Comparison of ENCODE assay signal across 8 cellular contexts in the genomic region with DNA sequence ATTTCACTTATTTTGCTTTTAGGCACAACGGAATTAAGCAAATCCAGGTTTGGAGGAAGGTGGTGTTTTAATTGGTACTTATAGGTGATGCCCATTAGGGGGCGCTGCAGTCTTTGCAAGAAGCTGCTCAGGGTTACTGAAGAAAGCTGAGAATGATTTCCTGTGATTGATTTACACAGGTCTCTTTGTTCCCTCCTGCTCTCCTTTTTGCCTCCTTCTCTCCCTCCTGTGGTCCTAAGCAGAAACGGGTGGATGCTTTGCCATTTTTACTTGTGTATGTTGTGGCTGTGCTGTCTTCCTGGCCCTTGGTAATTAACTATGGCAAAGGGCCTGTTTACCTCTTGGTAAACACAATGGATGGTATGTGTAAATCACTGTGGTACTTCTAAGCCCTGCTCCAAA.
A peak's percentile ranks its signal among the peaks of the same experiment; 100 is the strongest.
DNase-seq lines count a peak whose midpoint lies in the region; ATAC-seq, FAIRE-seq and TF ChIP-seq lines count a peak whose summit lies in the region.

No MANE protein-coding gene starts in this region.

- TF ChIP-seq RAD21 in SK-N-SH (IDR thresholded peaks at IDR 0.05; ENCODE audit: low read length) = peak; percentile 87

- no peak overlapping the region for H3K4me2 ChIP-seq in SK-N-SH

- H3K36me3 ChIP-seq in SK-N-SH (replicated peaks in 1 of 2; ENCODE audit: control insufficient read depth in 1 of 2, insufficient read depth in 2 of 2, low read length in 1 of 2) = peaks cover 19 to 63% of the 10 kb centered on the region in 2 experiments

- peak overlapping the region in 1 of 2 experiments; percentile 45; a peak in 1 of 4 replicates for H3K4me3 ChIP-seq in SK-N-SH (ENCODE audit: low read depth in 2 of 2, low read length in 1 of 2)

- peaks cover 3% of the 10 kb centered on the region for H3F3A ChIP-seq in SK-N-SH (replicated peaks; ENCODE audit: insufficient read depth)

- CTCF ChIA-PET in SK-N-SH (lab: Yijun Ruan, JAX) = interaction anchor here (0.6 to 7.6 kb wide), 67 partner anchors 9 to 915 kb away, joined by 3 to 108 read pairs (median 4); a partner anchor contains a TSS

- H2AFZ ChIP-seq in SK-N-SH (ENCODE audit: low read depth) = no peak overlapping the region

- H3K36me3 Mint-ChIP-seq in activated naive CD8-positive, alpha-beta T cell treated with anti-CD3 and anti-CD28 coated beads for 36 hours = peaks cover 3% of the 10 kb centered on the region

- H3K9ac ChIP-seq in SK-N-SH = no peak overlapping the region

- no peak for TF ChIP-seq EP300 in SK-N-SH (IDR thresholded peaks at IDR 0.05; ENCODE audit: borderline replicate concordance in 1 of 2, low read depth in 1 of 2, low read length in 1 of 2)

- no peaks in the 10 kb centered on the region for H3K27me3 Mint-ChIP-seq in activated naive CD8-positive, alpha-beta T cell treated with anti-CD3 and anti-CD28 coated beads for 36 hours

- no peaks in the 10 kb centered on the region for H3K79me2 ChIP-seq in SK-N-SH (ENCODE audit: insufficient read depth)

- no peaks in the 10 kb centered on the region for H3K9me3 Mint-ChIP-seq in activated naive CD8-positive, alpha-beta T cell treated with anti-CD3 and anti-CD28 coated beads for 36 hours

- no peak overlapping the region for H3K4me3 Mint-ChIP-seq in activated naive CD8-positive, alpha-beta T cell treated with anti-CD3 and anti-CD28 coated beads for 36 hours

- POLR2A ChIA-PET in SK-N-SH (lab: Yijun Ruan, JAX) = no interaction called here

- TF ChIP-seq CTCF in SK-N-SH (IDR thresholded peaks at IDR 0.05) = peak; percentile 88

- H4K20me1 ChIP-seq in SK-N-SH (ENCODE audit: insufficient read depth) = no peaks in the 10 kb centered on the region

- no peaks in the 10 kb centered on the region for H3K9me2 ChIP-seq in SK-N-SH

- peak; percentile 86 for ATAC-seq in Right ventricle myocardium superior (ENCODE audit: poor library complexity)
- ATAC-seq in GM18519 (IDR thresholded peaks at IDR 0.05; ENCODE audit: low FRiP score, unreplicated experiment) = no peak

- H3K9me3 ChIP-seq in SK-N-SH = no peaks in the 10 kb centered on the region

- no peaks in the 10 kb centered on the region for H3K4me1 Mint-ChIP-seq in activated naive CD8-positive, alpha-beta T cell treated with anti-CD3 and anti-CD28 coated beads for 36 hours

- no peak overlapping the region for H3K27ac ChIP-seq in SK-N-SH (ENCODE audit: low read depth in 2 of 2, low read length in 1 of 2)

- H3K4me1 ChIP-seq in SK-N-SH (ENCODE audit: control insufficient read depth in 1 of 2, insufficient read depth in 2 of 2, low read depth in 1 of 2, low read length in 1 of 2) = peaks cover 0 to 4% of the 10 kb centered on the region in 2 experiments; a peak in 2 of 4 replicates

- WGBS in SK-N-SH (ENCODE audit: low lambda C conversion rate) = 22% methylated on average over 3 of the region's 3 CpGs

- intact Hi-C loops in Right ventricle myocardium superior (cut with DNase I) = loop anchor here (2.0 to 10.0 kb wide), 2 partner anchors 152 to 258 kb away; no protein-coding TSS in a partner anchor

- H3K27me3 ChIP-seq in SK-N-SH (ENCODE audit: insufficient read depth) = no peaks in the 10 kb centered on the region

- no peak for FAIRE-seq in urothelium cell line (lab: Jason Lieb, UNC)

- no peak overlapping the region for H3K27ac Mint-ChIP-seq in activated naive CD8-positive, alpha-beta T cell treated with anti-CD3 and anti-CD28 coated beads for 36 hours

- DNase-seq in EH (ENCODE audit: low read depth) (peak; percentile 81), NCI-H1048 (lab: John Stamatoyannopoulos, UW) (peak; percentile 23), SK-N-SH (peak; percentile 66), Right ventricle myocardium superior (peak; percentile 50), pons (ENCODE audit: low spot score) (peak; percentile 93), urothelium cell line (ENCODE audit: low spot score) (peak; percentile 69)
- peak; percentile 47 for DNase-seq in activated naive CD8-positive, alpha-beta T cell treated with anti-CD3 and anti-CD28 coated beads for 36 hours

TF ChIP-seq in SK-N-SH, 30 proteins besides CTCF, POLR2A, EP300 and RAD21:
- TF ChIP-seq SMC3 (IDR thresholded peaks at IDR 0.05; ENCODE audit: low read depth, low read length) (peak; percentile 79), RCOR1 (IDR thresholded peaks at IDR 0.05; ENCODE audit: low read length) (no peak), SIN3A (IDR thresholded peaks at IDR 0.05; ENCODE audit: borderline replicate concordance, low read depth, low read length) (no peak)

Comparison
In these comparisons a context has a peak if more than half of its experiments do, and no peak if none do; other contexts are left out.
1. DNase-seq: peak in every context shown above with its lines; median percentile 93 in pons; 81 in EH; 69 in urothelium cell line; 66 in SK-N-SH; 50 in Right ventricle myocardium superior; 47 in activated naive CD8-positive, alpha-beta T cell treated with anti-CD3 and anti-CD28 coated beads for 36 hours; 23 in NCI-H1048.